ENCODE assay signal across 1 cellular context in the genomic region with DNA sequence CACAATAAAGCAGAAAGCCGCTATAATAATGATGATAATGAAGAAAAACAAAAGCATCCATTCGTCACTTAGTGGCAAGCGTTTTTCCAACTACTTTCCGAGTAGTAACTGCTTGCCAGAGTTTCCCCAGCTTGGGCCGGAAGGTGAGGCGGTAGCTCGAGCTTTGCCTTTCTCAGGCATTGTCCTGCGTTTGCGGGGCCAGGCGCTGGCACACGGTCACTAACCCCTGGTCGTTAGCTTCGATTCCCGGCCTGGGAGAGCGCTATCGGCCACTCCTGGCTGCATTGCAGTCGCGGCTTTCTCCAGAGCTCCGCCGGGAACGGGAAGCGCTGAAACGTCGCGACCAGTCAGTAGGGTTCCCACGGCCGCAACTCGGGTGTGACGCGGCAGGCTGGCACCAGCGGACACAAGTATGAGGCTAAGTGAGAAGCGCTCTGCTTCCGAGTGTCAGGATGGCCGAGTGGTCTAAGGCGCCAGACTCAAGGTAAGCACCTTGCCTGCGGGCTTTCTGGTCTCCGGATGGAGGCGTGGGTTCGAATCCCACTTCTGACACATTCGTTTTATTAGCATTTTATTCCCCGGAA.
TF ChIP-seq lines count a peak whose summit lies in the region.

No MANE protein-coding gene starts in this region.

TF ChIP-seq in HEK293, 187 proteins besides CTCF, POLR2A, EP300 and RAD21 (continued from another document):
- peak; percentile 47; the same call in 1 of the 2 replicates for TF ChIP-seq ZBTB17 (tag by site-specific recombination; IDR thresholded peaks at IDR 0.05)
- TF ChIP-seq, protein P1, sequence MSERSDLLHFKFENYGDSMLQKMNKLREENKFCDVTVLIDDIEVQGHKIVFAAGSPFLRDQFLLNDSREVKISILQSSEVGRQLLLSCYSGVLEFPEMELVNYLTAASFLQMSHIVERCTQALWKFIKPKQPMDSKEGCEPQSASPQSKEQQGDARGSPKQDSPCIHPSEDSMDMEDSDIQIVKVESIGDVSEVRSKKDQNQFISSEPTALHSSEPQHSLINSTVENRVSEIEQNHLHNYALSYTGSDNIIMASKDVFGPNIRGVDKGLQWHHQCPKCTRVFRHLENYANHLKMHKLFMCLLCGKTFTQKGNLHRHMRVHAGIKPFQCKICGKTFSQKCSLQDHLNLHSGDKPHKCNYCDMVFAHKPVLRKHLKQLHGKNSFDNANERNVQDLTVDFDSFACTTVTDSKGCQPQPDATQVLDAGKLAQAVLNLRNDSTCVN (tag by site-specific recombination; optimal IDR thresholded peaks at IDR 0.05): peak; percentile 55
- TF ChIP-seq, protein P2, sequence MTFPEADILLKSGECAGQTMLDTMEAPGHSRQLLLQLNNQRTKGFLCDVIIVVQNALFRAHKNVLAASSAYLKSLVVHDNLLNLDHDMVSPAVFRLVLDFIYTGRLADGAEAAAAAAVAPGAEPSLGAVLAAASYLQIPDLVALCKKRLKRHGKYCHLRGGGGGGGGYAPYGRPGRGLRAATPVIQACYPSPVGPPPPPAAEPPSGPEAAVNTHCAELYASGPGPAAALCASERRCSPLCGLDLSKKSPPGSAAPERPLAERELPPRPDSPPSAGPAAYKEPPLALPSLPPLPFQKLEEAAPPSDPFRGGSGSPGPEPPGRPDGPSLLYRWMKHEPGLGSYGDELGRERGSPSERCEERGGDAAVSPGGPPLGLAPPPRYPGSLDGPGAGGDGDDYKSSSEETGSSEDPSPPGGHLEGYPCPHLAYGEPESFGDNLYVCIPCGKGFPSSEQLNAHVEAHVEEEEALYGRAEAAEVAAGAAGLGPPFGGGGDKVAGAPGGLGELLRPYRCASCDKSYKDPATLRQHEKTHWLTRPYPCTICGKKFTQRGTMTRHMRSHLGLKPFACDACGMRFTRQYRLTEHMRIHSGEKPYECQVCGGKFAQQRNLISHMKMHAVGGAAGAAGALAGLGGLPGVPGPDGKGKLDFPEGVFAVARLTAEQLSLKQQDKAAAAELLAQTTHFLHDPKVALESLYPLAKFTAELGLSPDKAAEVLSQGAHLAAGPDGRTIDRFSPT (tag by site-specific recombination; IDR thresholded peaks at IDR 0.05): peak; percentile 70; the same call in 1 of the 2 replicates
TF ChIP-seq in HEK293: peak in this region for 6.
